Comparison of ENCODE assay signal across 9 cellular contexts in the genomic region with DNA sequence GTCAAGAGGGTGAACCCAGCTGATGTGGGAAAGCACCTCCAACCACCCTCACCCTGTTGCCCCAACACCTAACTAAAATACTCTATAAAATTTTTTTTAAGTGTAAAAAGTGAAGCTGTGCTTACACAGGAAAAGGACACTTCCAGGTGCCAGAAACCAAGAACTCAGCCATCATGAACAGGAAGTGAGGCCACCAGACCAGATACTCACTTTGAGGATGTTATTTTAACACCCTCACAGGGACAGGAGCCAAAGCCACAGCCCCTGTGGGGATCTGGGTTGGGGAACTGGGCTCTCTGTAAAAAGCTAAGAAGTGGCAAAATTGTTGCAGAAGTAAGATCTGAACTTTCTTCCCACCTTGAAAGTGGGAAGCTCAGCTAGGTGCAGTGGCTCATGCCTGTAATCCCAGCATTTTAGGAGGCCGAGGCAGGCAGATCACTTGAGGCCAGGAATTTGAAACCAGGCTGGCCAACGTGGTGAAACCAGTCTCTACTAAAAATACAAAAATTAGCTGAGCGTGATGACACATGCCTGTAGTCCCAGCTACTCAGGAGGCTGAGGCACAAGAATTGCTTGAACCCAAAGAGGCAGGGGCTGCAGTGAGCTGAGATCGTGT. TPM values are rescaled to one million over a fixed set of nuclear protein-coding genes. Genes with fewer than 3 reads are reported as not detected.
DNase-seq lines count a peak whose midpoint lies in the region; ATAC-seq and TF ChIP-seq lines count a peak whose summit lies in the region.
"Had no signal": no experiment of that assay in that cellular context is flagged by ENCODE, and none has a peak within 500 bp of the region (broad histone marks: within the 10 kb centered on the region; RNA-seq: fewer than 3 reads in every experiment).

No MANE protein-coding gene starts in this region.

- H3K36me3 ChIP-seq in breast epithelium = no peaks in the 10 kb centered on the region

- H3K4me1 ChIP-seq in breast epithelium = no peaks in the 10 kb centered on the region

- no peaks in the 10 kb centered on the region for H3K4me1 Mint-ChIP-seq in MCF 10A (ENCODE audit: insufficient read depth, unreplicated experiment)
- H3K4me1 Mint-ChIP-seq in activated naive CD8-positive, alpha-beta T cell treated with anti-CD3 and anti-CD28 coated beads, Interleukin-2, amount 50 U/mL, for 24 hours = peaks cover 59% of the 10 kb centered on the region

- H3K36me3 Mint-ChIP-seq in MCF 10A (ENCODE audit: insufficient read depth, unreplicated experiment) = no peaks in the 10 kb centered on the region
- H3K36me3 Mint-ChIP-seq in activated naive CD8-positive, alpha-beta T cell treated with anti-CD3 and anti-CD28 coated beads, Interleukin-2, amount 50 U/mL, for 24 hours (ENCODE audit: low read depth) = no peaks in the 10 kb centered on the region

- peak overlapping the region; percentile 60 to 74 for H3K27ac ChIP-seq in breast epithelium

- ATAC-seq in activated naive CD8-positive, alpha-beta T cell treated with anti-CD3 and anti-CD28 coated beads, Interleukin-2, amount 50 U/mL, for 24 hours = peak; percentile 11
- ATAC-seq: left colon had no signal

- TF ChIP-seq CTCF in breast epithelium (IDR thresholded peaks at IDR 0.05) (no peak), MCF 10A (IDR thresholded peaks at IDR 0.05; ENCODE audit: unreplicated experiment) (no peak)

- POLR2A ChIA-PET in MCF 10A (lab: Yijun Ruan, JAX) = interaction anchor here (0.7 kb wide), 1 partner anchor 18 kb away, joined by 3 read pairs; no protein-coding TSS in a partner anchor

- no peak overlapping the region for H3K4me3 ChIP-seq in breast epithelium

- H3K9me3 ChIP-seq in breast epithelium = no peaks in the 10 kb centered on the region

- CTCF ChIA-PET in MCF 10A (lab: Yijun Ruan, JAX) = interaction anchor here (0.6 to 5.9 kb wide), 2 partner anchors 40 to 180 kb away, joined by 3 to 45 read pairs; no protein-coding TSS in a partner anchor

- no peak for TF ChIP-seq POLR2A in breast epithelium (IDR thresholded peaks at IDR 0.05)

- intact Hi-C loops in breast epithelium (cut with DNase I; ENCODE audit: low total_unique reads) = no loop called here
- intact Hi-C loops in MCF 10A (cut with micrococcal nuclease) = no loop called here

- no TSS peak for BruUV-seq in MCF 10A (replicated peaks; lab: Mats Ljungman, UMichigan)

- H3K27ac Mint-ChIP-seq in MCF 10A (ENCODE audit: low read depth, unreplicated experiment) = no peak overlapping the region
- peak overlapping the region; percentile 84 for H3K27ac Mint-ChIP-seq in activated naive CD8-positive, alpha-beta T cell treated with anti-CD3 and anti-CD28 coated beads, Interleukin-2, amount 50 U/mL, for 24 hours

- no peaks in the 10 kb centered on the region for H3K27me3 Mint-ChIP-seq in MCF 10A (ENCODE audit: insufficient read depth, unreplicated experiment)
- no peaks in the 10 kb centered on the region for H3K27me3 Mint-ChIP-seq in activated naive CD8-positive, alpha-beta T cell treated with anti-CD3 and anti-CD28 coated beads, Interleukin-2, amount 50 U/mL, for 24 hours

- no peaks in the 10 kb centered on the region for H3K27me3 ChIP-seq in breast epithelium

- no peak overlapping the region for H3K4me3 Mint-ChIP-seq in MCF 10A (ENCODE audit: unreplicated experiment)
- H3K4me3 Mint-ChIP-seq in activated naive CD8-positive, alpha-beta T cell treated with anti-CD3 and anti-CD28 coated beads, Interleukin-2, amount 50 U/mL, for 24 hours = no peak overlapping the region

- DNase-seq in breast epithelium (ENCODE audit: low spot score in 2 of 2) (peak in 1 of 2 donors; percentile 36), MCF 10A (ENCODE audit: unreplicated experiment) (no peak), NCI-H2029 (lab: John Stamatoyannopoulos, UW) (peak; percentile 25), DMS114 treated with DMSO at 0.1 percent for 48 hours (lab: John Stamatoyannopoulos, UW; ENCODE audit: unreplicated experiment) (no peak), NCI-H1694 treated with DMSO at 0.1 percent for 48 hours (lab: John Stamatoyannopoulos, UW) (no peak), cerebellar cortex (ENCODE audit: low spot score) (no peak)
- DNase-seq in activated naive CD8-positive, alpha-beta T cell treated with anti-CD3 and anti-CD28 coated beads, Interleukin-2, amount 50 U/mL, for 24 hours = peak; percentile 39
- peak; percentile 10 to 24 for DNase-seq in stimulated activated CD8-positive, alpha-beta memory T cell treated with anti-CD3 and anti-CD28 coated beads, Interleukin-15, amount 100 ng/mL, for 48 hours (ENCODE audit: low read depth in 2 of 2)

- no peaks in the 10 kb centered on the region for H3K9me3 Mint-ChIP-seq in MCF 10A (ENCODE audit: unreplicated experiment)
- no peaks in the 10 kb centered on the region for H3K9me3 Mint-ChIP-seq in activated naive CD8-positive, alpha-beta T cell treated with anti-CD3 and anti-CD28 coated beads, Interleukin-2, amount 50 U/mL, for 24 hours

RNA-seq across cellular contexts. Expression of gene RSPH14, which starts 3.8 kb away (rescaled TPM):
- under 1 TPM in 1 of 3 donors, not detected in 2; 0.29 TPM for total RNA-seq in breast epithelium
- not detected in 2 replicates for total RNA-seq in MCF 10A (2022)

RNA-seq across cellular contexts. Expression of gene RAB36, which starts 7.3 kb away (rescaled TPM):
- total RNA-seq in breast epithelium = 1 to 10 TPM; 1.3 to 4.8 (median 2.9) TPM
- total RNA-seq in MCF 10A (2022) = 8.5 and 8.8 TPM in 2 replicates

RNA-seq across cellular contexts. Expression of gene BCR, which starts 42.3 kb away (rescaled TPM):
- 10 to 100 TPM; 25.3 to 44.6 (median 35.1) TPM for total RNA-seq in breast epithelium
- 62.2 and 77.9 TPM in 2 replicates for total RNA-seq in MCF 10A (2022)

Comparison
In these comparisons a context has a peak if more than half of its experiments do, and no peak if none do; other contexts are left out.
1. DNase-seq: peak in NCI-H2029 (single experiment), activated naive CD8-positive, alpha-beta T cell treated with anti-CD3 and anti-CD28 coated beads, Interleukin-2, amount 50 U/mL, for 24 hours (single experiment) and stimulated activated CD8-positive, alpha-beta memory T cell treated with anti-CD3 and anti-CD28 coated beads, Interleukin-15, amount 100 ng/mL, for 48 hours (2 of 2); none in MCF 10A (single experiment), DMS114 treated with DMSO at 0.1 percent for 48 hours (single experiment), NCI-H1694 treated with DMSO at 0.1 percent for 48 hours (single experiment) and cerebellar cortex (single experiment).